In the genomic region with DNA sequence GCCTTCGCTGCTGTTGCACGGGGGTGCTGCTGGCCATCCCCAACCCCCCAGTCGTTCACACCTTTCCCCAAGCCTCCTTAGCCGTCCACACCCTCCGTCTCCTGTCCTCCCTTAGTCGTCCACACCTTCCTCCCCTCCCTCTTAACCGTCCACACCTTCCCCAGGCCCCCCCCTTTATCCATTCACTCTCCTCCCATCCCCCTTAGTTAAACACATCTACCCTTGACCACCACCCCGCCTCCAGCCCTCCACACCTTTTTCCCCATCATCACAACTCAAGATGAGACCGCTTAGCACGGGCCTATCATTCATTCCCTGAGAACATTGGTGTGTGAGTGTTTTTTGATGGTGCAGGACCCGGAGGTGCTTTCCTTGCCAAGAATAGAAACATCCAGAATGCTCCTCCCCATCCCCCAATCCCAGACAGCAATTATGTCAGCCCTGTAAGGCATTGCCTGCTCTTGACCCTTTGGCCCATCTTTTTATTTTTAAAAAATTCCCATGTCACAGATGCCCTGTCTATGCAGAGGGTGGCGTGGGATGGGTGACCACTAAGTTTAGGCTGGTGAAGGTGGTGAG, we compare ENCODE assay signal across 8 cellular contexts. TPM values are rescaled to one million over a fixed set of nuclear protein-coding genes. Genes with fewer than 3 reads are reported as not detected.
DNase-seq lines count a peak whose midpoint lies in the region; ATAC-seq and TF ChIP-seq lines count a peak whose summit lies in the region.

No MANE protein-coding gene starts in this region.

- H3K36me3 ChIP-seq in left ventricle myocardium inferior (no peaks in the 10 kb centered on the region), skeletal muscle tissue (ENCODE audit: control insufficient read depth in 3 of 3, insufficient read depth in 3 of 3, low read length in 3 of 3) (no peaks in the 10 kb centered on the region)

- H3K4me1 Mint-ChIP-seq in activated naive CD8-positive, alpha-beta T cell treated with anti-CD3 and anti-CD28 coated beads for 36 hours, result peaks cover 44% of the 10 kb centered on the region

- intact Hi-C loops in left ventricle myocardium inferior (cut with micrococcal nuclease) (loop anchor here (10.0 kb wide), 1 partner anchor 50 kb away; no protein-coding TSS in a partner anchor), left ventricle myocardium superior (cut with micrococcal nuclease) (loop anchor here (10.0 kb wide), 1 partner anchor 50 kb away; no protein-coding TSS in a partner anchor)

- H3K9ac ChIP-seq in skeletal muscle tissue (ENCODE audit: low read depth in 1 of 3, low read length in 3 of 3), result peak overlapping the region; percentile 77 to 88 (median 81)

- no peaks in the 10 kb centered on the region for H3K27me3 Mint-ChIP-seq in activated naive CD8-positive, alpha-beta T cell treated with anti-CD3 and anti-CD28 coated beads for 36 hours

- H3K9me3 Mint-ChIP-seq in activated naive CD8-positive, alpha-beta T cell treated with anti-CD3 and anti-CD28 coated beads for 36 hours, result no peaks in the 10 kb centered on the region

- peak overlapping the region; percentile 83 for H3K4me3 Mint-ChIP-seq in activated naive CD8-positive, alpha-beta T cell treated with anti-CD3 and anti-CD28 coated beads for 36 hours

- ATAC-seq in left ventricle myocardium superior, result no peak
- no peak for ATAC-seq in omental fat pad (ENCODE audit: low FRiP score)

- peak overlapping the region; percentile 83 for H3K4me3 ChIP-seq in left ventricle myocardium inferior
- peak overlapping the region; percentile 78 to 87 (median 86) for H3K4me3 ChIP-seq in skeletal muscle tissue (ENCODE audit: low read length in 3 of 3)

- peaks cover 29% of the 10 kb centered on the region for H3K36me3 Mint-ChIP-seq in activated naive CD8-positive, alpha-beta T cell treated with anti-CD3 and anti-CD28 coated beads for 36 hours

- no peak for DNase-seq in left ventricle myocardium inferior
- DNase-seq in left ventricle myocardium superior, result no peak
- DNase-seq in activated naive CD8-positive, alpha-beta T cell treated with anti-CD3 and anti-CD28 coated beads for 36 hours, result no peak
- peak; percentile 14 for DNase-seq in iPS-NIHi11 (ENCODE audit: low spot score)
- DNase-seq in omental fat pad (ENCODE audit: low spot score), result no peak
- no peak for DNase-seq in GDM1 (lab: John Stamatoyannopoulos, UW)
- no peak for DNase-seq in stimulated activated CD4-positive, alpha-beta T cell treated with anti-CD3 and anti-CD28 coated beads, Interleukin-12 subunit alpha, Interleukin-12 subunit beta, amount 100 ng/mL, for 4 hours

- H3K27ac ChIP-seq in left ventricle myocardium inferior (replicated peaks) (peak overlapping the region; percentile 98), skeletal muscle tissue (ENCODE audit: low read depth, low read length) (peak overlapping the region; percentile 54)

- H3K4me1 ChIP-seq in left ventricle myocardium inferior (peaks cover 57% of the 10 kb centered on the region), skeletal muscle tissue (ENCODE audit: control insufficient read depth in 3 of 3, insufficient read depth in 3 of 3, low read length in 3 of 3) (peaks cover 20 to 28% (median 25%) of the 10 kb centered on the region in 3 donors)

- H3K27ac Mint-ChIP-seq in activated naive CD8-positive, alpha-beta T cell treated with anti-CD3 and anti-CD28 coated beads for 36 hours, result peak overlapping the region; percentile 78

- TF ChIP-seq CTCF in left ventricle myocardium inferior (IDR thresholded peaks at IDR 0.05; ENCODE audit: borderline replicate concordance) (no peak), omental fat pad (IDR thresholded peaks at IDR 0.05) (no peak)

- H3K9me3 ChIP-seq in left ventricle myocardium inferior (replicated peaks), result no peaks in the 10 kb centered on the region
- H3K9me3 ChIP-seq in skeletal muscle tissue (ENCODE audit: control insufficient read depth in 3 of 3, low read length in 3 of 3), result no peaks in the 10 kb centered on the region

- H3K27me3 ChIP-seq in left ventricle myocardium inferior (ENCODE audit: low read depth), result no peaks in the 10 kb centered on the region
- H3K27me3 ChIP-seq in skeletal muscle tissue (ENCODE audit: control insufficient read depth in 3 of 3, insufficient read depth in 3 of 3, low read length in 3 of 3), result no peaks in the 10 kb centered on the region

RNA-seq across cellular contexts. Expression of a gene that starts 1.4 kb away (rescaled TPM):
- total RNA-seq in left ventricle myocardium inferior, result 7.5 TPM
- total RNA-seq in left ventricle myocardium superior, result 7.8 TPM
- total RNA-seq in activated naive CD8-positive, alpha-beta T cell treated with anti-CD3 and anti-CD28 coated beads for 36 hours, result 10 to 100 TPM; 18.6 to 19.7 TPM
- 5.7 TPM for total RNA-seq in skeletal muscle tissue
- 10 to 100 TPM; 10.7 to 15.6 (median 13.2) TPM for total RNA-seq in omental fat pad
